In genomic region chr15:31396881-31397560, GRCh38 we compare ENCODE assay signal across 2 cellular contexts.
TF ChIP-seq lines count a peak whose summit lies in the region.

No MANE protein-coding gene starts in this region.

TF ChIP-seq in GM23338, 12 proteins besides CTCF, POLR2A, EP300 and RAD21 (continued from another document):
- TF ChIP-seq, protein P1, sequence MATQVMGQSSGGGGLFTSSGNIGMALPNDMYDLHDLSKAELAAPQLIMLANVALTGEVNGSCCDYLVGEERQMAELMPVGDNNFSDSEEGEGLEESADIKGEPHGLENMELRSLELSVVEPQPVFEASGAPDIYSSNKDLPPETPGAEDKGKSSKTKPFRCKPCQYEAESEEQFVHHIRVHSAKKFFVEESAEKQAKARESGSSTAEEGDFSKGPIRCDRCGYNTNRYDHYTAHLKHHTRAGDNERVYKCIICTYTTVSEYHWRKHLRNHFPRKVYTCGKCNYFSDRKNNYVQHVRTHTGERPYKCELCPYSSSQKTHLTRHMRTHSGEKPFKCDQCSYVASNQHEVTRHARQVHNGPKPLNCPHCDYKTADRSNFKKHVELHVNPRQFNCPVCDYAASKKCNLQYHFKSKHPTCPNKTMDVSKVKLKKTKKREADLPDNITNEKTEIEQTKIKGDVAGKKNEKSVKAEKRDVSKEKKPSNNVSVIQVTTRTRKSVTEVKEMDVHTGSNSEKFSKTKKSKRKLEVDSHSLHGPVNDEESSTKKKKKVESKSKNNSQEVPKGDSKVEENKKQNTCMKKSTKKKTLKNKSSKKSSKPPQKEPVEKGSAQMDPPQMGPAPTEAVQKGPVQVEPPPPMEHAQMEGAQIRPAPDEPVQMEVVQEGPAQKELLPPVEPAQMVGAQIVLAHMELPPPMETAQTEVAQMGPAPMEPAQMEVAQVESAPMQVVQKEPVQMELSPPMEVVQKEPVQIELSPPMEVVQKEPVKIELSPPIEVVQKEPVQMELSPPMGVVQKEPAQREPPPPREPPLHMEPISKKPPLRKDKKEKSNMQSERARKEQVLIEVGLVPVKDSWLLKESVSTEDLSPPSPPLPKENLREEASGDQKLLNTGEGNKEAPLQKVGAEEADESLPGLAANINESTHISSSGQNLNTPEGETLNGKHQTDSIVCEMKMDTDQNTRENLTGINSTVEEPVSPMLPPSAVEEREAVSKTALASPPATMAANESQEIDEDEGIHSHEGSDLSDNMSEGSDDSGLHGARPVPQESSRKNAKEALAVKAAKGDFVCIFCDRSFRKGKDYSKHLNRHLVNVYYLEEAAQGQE (IDR thresholded peaks at IDR 0.05; ENCODE audit: unreplicated experiment): no peak
- TF ChIP-seq ZNF462 (CRISPR knock-in tag; IDR thresholded peaks at IDR 0.05): no peak

TF ChIP-seq in HepG2, 621 proteins besides CTCF, POLR2A, EP300 and RAD21 (continued from another document and continues in another):
- TF ChIP-seq GPBP1L1 (CRISPR knock-in tag; IDR thresholded peaks at IDR 0.05) (no peak), KDM3A (CRISPR knock-in tag; IDR thresholded peaks at IDR 0.05; ENCODE audit: low read depth) (no peak), HOXA5 (CRISPR knock-in tag; IDR thresholded peaks at IDR 0.05) (no peak), ZNF282 (IDR thresholded peaks at IDR 0.05; ENCODE audit: partially characterized antibody) (no peak), STAG1 (CRISPR knock-in tag; IDR thresholded peaks at IDR 0.05) (0 out of 2 replicates have a peak, but pooled peaks have one; percentile 34), ZNF18 (CRISPR knock-in tag; IDR thresholded peaks at IDR 0.05; ENCODE audit: insufficient replicate concordance) (no peak), SOX6 (IDR thresholded peaks at IDR 0.05) (no peak), SOX6 (CRISPR knock-in tag; IDR thresholded peaks at IDR 0.05) (no peak), ETV6 (CRISPR knock-in tag; conservative IDR thresholded peaks at IDR 0.05) (no peak), TCF12 (IDR thresholded peaks at IDR 0.05) (no peak), TCF12 (CRISPR knock-in tag; IDR thresholded peaks at IDR 0.05) (no peak), KDM4B (CRISPR knock-in tag; IDR thresholded peaks at IDR 0.05) (no peak), ZBTB7B (CRISPR knock-in tag; IDR thresholded peaks at IDR 0.05) (no peak), RELA (CRISPR knock-in tag; IDR thresholded peaks at IDR 0.05) (no peak), CHD2 (IDR thresholded peaks at IDR 0.05; ENCODE audit: low read depth, low read length) (no peak), MAFG (CRISPR knock-in tag; IDR thresholded peaks at IDR 0.05) (no peak), ZNF256 (CRISPR knock-in tag; conservative IDR thresholded peaks at IDR 0.05) (no peak), MYC (CRISPR knock-in tag; IDR thresholded peaks at IDR 0.05; ENCODE audit: borderline replicate concordance) (0 out of 2 replicates have a peak, but pooled peaks have one; percentile 14), HOXA9 (CRISPR knock-in tag; IDR thresholded peaks at IDR 0.05; ENCODE audit: borderline replicate concordance) (no peak), GATA4 (IDR thresholded peaks at IDR 0.05; ENCODE audit: borderline replicate concordance, low read depth) (no peak), ZGPAT (CRISPR knock-in tag; IDR thresholded peaks at IDR 0.05) (no peak), IKZF1 (IDR thresholded peaks at IDR 0.05) (no peak), THYN1 (CRISPR knock-in tag; IDR thresholded peaks at IDR 0.05; ENCODE audit: borderline replicate concordance, low read depth) (no peak), ZNF761 (CRISPR knock-in tag; conservative IDR thresholded peaks at IDR 0.05) (no peak), SMARCE1 (IDR thresholded peaks at IDR 0.05; ENCODE audit: borderline replicate concordance) (no peak), ZNF333 (CRISPR knock-in tag; IDR thresholded peaks at IDR 0.05; ENCODE audit: borderline replicate concordance) (no peak), SALL1 (CRISPR knock-in tag; IDR thresholded peaks at IDR 0.05) (0 out of 2 replicates have a peak, but pooled peaks have one; percentile 15), ZNF121 (CRISPR knock-in tag; IDR thresholded peaks at IDR 0.05) (no peak), GABPB1 (CRISPR knock-in tag; IDR thresholded peaks at IDR 0.05) (peak; percentile 35), PHB2 (IDR thresholded peaks at IDR 0.05; ENCODE audit: partially characterized antibody) (no peak), KDM6A (CRISPR knock-in tag; IDR thresholded peaks at IDR 0.05; ENCODE audit: low read depth) (no peak), RFXANK (CRISPR knock-in tag; IDR thresholded peaks at IDR 0.05) (no peak), ZIK1 (CRISPR knock-in tag; IDR thresholded peaks at IDR 0.05; ENCODE audit: borderline replicate concordance, low read depth) (no peak), ZFP41 (CRISPR knock-in tag; IDR thresholded peaks at IDR 0.05; ENCODE audit: borderline replicate concordance) (no peak), ZNF281 (CRISPR knock-in tag; IDR thresholded peaks at IDR 0.05; ENCODE audit: borderline replicate concordance) (peak; percentile 44; the same call in 1 of the 2 replicates), ZNF607 (CRISPR knock-in tag; IDR thresholded peaks at IDR 0.05; ENCODE audit: borderline replicate concordance) (no peak), PHF21A (CRISPR knock-in tag; IDR thresholded peaks at IDR 0.05) (no peak), ZNF101 (CRISPR knock-in tag; IDR thresholded peaks at IDR 0.05; ENCODE audit: borderline replicate concordance, low read depth) (no peak), GABPA (IDR thresholded peaks at IDR 0.05; ENCODE audit: low read depth, low read length) (no peak), GABPA (CRISPR knock-in tag; IDR thresholded peaks at IDR 0.05; ENCODE audit: low read depth) (peak; percentile 56), PCBP1 (IDR thresholded peaks at IDR 0.05; ENCODE audit: borderline replicate concordance, low read depth, low read length) (peak; percentile 78; the same call in 1 of the 2 replicates), ZNF670 (CRISPR knock-in tag; IDR thresholded peaks at IDR 0.05; ENCODE audit: borderline replicate concordance) (no peak), CENPT (CRISPR knock-in tag; IDR thresholded peaks at IDR 0.05; ENCODE audit: low read depth) (no peak), ZNF513 (CRISPR knock-in tag; conservative IDR thresholded peaks at IDR 0.05) (no peak), PRDM15 (CRISPR knock-in tag; IDR thresholded peaks at IDR 0.05) (peak; percentile 97), TFDP1 (CRISPR knock-in tag; IDR thresholded peaks at IDR 0.05; ENCODE audit: borderline replicate concordance) (no peak), ZNF660 (CRISPR knock-in tag; IDR thresholded peaks at IDR 0.05; ENCODE audit: borderline replicate concordance, low read depth) (no peak), HHEX (CRISPR knock-in tag; IDR thresholded peaks at IDR 0.05) (no peak)
- TF ChIP-seq, protein P2, sequence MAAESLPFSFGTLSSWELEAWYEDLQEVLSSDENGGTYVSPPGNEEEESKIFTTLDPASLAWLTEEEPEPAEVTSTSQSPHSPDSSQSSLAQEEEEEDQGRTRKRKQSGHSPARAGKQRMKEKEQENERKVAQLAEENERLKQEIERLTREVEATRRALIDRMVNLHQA (CRISPR knock-in tag; IDR thresholded peaks at IDR 0.05): no peak
- TF ChIP-seq, protein P3, sequence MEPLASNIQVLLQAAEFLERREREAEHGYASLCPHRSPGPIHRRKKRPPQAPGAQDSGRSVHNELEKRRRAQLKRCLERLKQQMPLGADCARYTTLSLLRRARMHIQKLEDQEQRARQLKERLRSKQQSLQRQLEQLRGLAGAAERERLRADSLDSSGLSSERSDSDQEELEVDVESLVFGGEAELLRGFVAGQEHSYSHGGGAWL (CRISPR knock-in tag; IDR thresholded peaks at IDR 0.05): no peak
